In genomic region chr10:70584941-70585544, GRCh38 we compare ENCODE assay signal across 9 cellular contexts. TPM values are rescaled to one million over a fixed set of nuclear protein-coding genes. Genes with fewer than 3 reads are reported as not detected.
DNase-seq lines count a peak whose midpoint lies in the region; ATAC-seq and TF ChIP-seq lines count a peak whose summit lies in the region.
"Had no signal": no experiment of that assay in that cellular context is flagged by ENCODE, and none has a peak within 500 bp of the region (broad histone marks: within the 10 kb centered on the region; RNA-seq: fewer than 3 reads in every experiment).

No MANE protein-coding gene starts in this region.

- ATAC-seq in effector memory CD8-positive, alpha-beta T cell (replicated peaks) = no peak
- no peak for ATAC-seq in HG03045 (IDR thresholded peaks at IDR 0.05; ENCODE audit: unreplicated experiment)

- no peaks in the 10 kb centered on the region for H3K9me3 ChIP-seq in WERI-Rb-1 (ENCODE audit: severe bottlenecking)

- H3K27me3 Mint-ChIP-seq in effector memory CD8-positive, alpha-beta T cell = no peaks in the 10 kb centered on the region

- no peak overlapping the region for H3K4me3 Mint-ChIP-seq in effector memory CD8-positive, alpha-beta T cell

- peaks cover 14 to 32% of the 10 kb centered on the region in 2 donors for H3K4me1 Mint-ChIP-seq in effector memory CD8-positive, alpha-beta T cell (ENCODE audit: low read depth in 2 of 2)

- peak overlapping the region in 1 of 2 donors; percentile 29 for H3K27ac Mint-ChIP-seq in effector memory CD8-positive, alpha-beta T cell

- H3K4me3 ChIP-seq in WERI-Rb-1 (ENCODE audit: low read depth, low read length) = no peak overlapping the region

- peaks cover 16% of the 10 kb centered on the region for H3K36me3 Mint-ChIP-seq in effector memory CD8-positive, alpha-beta T cell (ENCODE audit: insufficient read depth)

- no peaks in the 10 kb centered on the region for H3K27me3 ChIP-seq in WERI-Rb-1 (ENCODE audit: insufficient read depth, low read depth, severe bottlenecking)

- no peaks in the 10 kb centered on the region for H3K36me3 ChIP-seq in WERI-Rb-1

- TF ChIP-seq CTCF in WERI-Rb-1 (IDR thresholded peaks at IDR 0.05; ENCODE audit: low read depth, low read length) = no peak

- DNase-seq in DMS53 (lab: John Stamatoyannopoulos, UW) = peak; percentile 69
- peak; percentile 79 for DNase-seq in NCI-H1694 treated with DMSO at 0.1 percent for 48 hours (lab: John Stamatoyannopoulos, UW)
- peak; percentile 92 for DNase-seq in WERI-Rb-1
- peak; percentile 69 for DNase-seq in mesenteric fat pad (ENCODE audit: low spot score)
- no peak for DNase-seq in effector memory CD8-positive, alpha-beta T cell
- DNase-seq in GM19240 (ENCODE audit: insufficient read length, low spot score) = no peak
- no peak for DNase-seq in activated CD4-positive, alpha-beta T cell treated with anti-CD3 and anti-CD28 coated beads, Interleukin-2, amount 50 U/mL, for 1 hour
- DNase-seq: anterior cingulate cortex had no signal

- H3K9me3 Mint-ChIP-seq in effector memory CD8-positive, alpha-beta T cell = no peaks in the 10 kb centered on the region

- H3K27ac ChIP-seq in WERI-Rb-1 = peak overlapping the region; percentile 36

RNA-seq across cellular contexts. Expression of gene PRF1, which starts 17.5 kb away (rescaled TPM):
- 4.0 TPM for total RNA-seq in mesenteric fat pad

Comparison
In these comparisons a context has a peak if more than half of its experiments do, and no peak if none do; other contexts are left out.
1. DNase-seq: peak in DMS53 (single experiment), NCI-H1694 treated with DMSO at 0.1 percent for 48 hours (single experiment), WERI-Rb-1 (single experiment) and mesenteric fat pad (single experiment); none in effector memory CD8-positive, alpha-beta T cell (0 of 3), GM19240 (single experiment) and activated CD4-positive, alpha-beta T cell treated with anti-CD3 and anti-CD28 coated beads, Interleukin-2, amount 50 U/mL, for 1 hour (single experiment).